In genomic region chr19:18763674-18764590, GRCh38 we compare ENCODE assay signal across 9 cellular contexts. TPM values are rescaled to one million over a fixed set of nuclear protein-coding genes. Genes with fewer than 3 reads are reported as not detected.
DNase-seq lines count a peak whose midpoint lies in the region; ATAC-seq and TF ChIP-seq lines count a peak whose summit lies in the region.
"Had no signal": no experiment of that assay in that cellular context is flagged by ENCODE, and none has a peak within 500 bp of the region (broad histone marks: within the 10 kb centered on the region; RNA-seq: fewer than 3 reads in every experiment).

No MANE protein-coding gene starts in this region.

- no peak for ATAC-seq in HG02610 (IDR thresholded peaks at IDR 0.05; ENCODE audit: unreplicated experiment)

- no peak overlapping the region for H3K4me3 ChIP-seq in WERI-Rb-1 (ENCODE audit: low read depth, low read length)
- no peak overlapping the region for H3K4me3 ChIP-seq in testis

- TF ChIP-seq CTCF in WERI-Rb-1 (IDR thresholded peaks at IDR 0.05; ENCODE audit: low read depth, low read length) (no peak), testis (IDR thresholded peaks at IDR 0.05) (no peak)

- H3K27ac ChIP-seq in WERI-Rb-1 (no peak overlapping the region; the same call in 1 of the 2 replicates), testis (no peak overlapping the region)

- peaks cover 18% of the 10 kb centered on the region for H3K4me1 ChIP-seq in testis

- H3K27me3 ChIP-seq in WERI-Rb-1 (ENCODE audit: insufficient read depth, low read depth, severe bottlenecking): no peaks in the 10 kb centered on the region
- H3K27me3 ChIP-seq in testis: no peaks in the 10 kb centered on the region

- H3K9me3 ChIP-seq in WERI-Rb-1 (ENCODE audit: severe bottlenecking) (no peaks in the 10 kb centered on the region), testis (no peaks in the 10 kb centered on the region)

- WGBS in testis, 2 donors: 90 to 91% methylated on average over 8 to 38 of the region's 41 CpGs

- intact Hi-C loops in testis (cut with DNase I; ENCODE audit: low total_unique reads): no loop called here

- H3K36me3 ChIP-seq in WERI-Rb-1 (no peaks in the 10 kb centered on the region), testis (ENCODE audit: low read depth, missing control alignments) (no peaks in the 10 kb centered on the region)

- TF ChIP-seq POLR2A in testis (IDR thresholded peaks at IDR 0.05): no peak

- DNase-seq in COLO668 (lab: John Stamatoyannopoulos, UW; ENCODE audit: unreplicated experiment): peak; percentile 84
- DNase-seq in M059J (ENCODE audit: low read depth): peak; percentile 94
- peak; percentile 77 for DNase-seq in WERI-Rb-1
- DNase-seq in myocyte (ENCODE audit: low read depth): peak; percentile 90
- DNase-seq in testis: no peak
- DNase-seq in activated CD4-positive, alpha-beta T cell treated with anti-CD3 and anti-CD28 coated beads for 1 hour: no peak
- no peak for DNase-seq in activated CD4-positive, alpha-beta T cell treated with anti-CD3 and anti-CD28 coated beads, Interleukin-2, amount 50 U/mL, for 1 hour
- DNase-seq: activated naive CD4-positive, alpha-beta T cell had no signal

RNA-seq across cellular contexts. Expression of gene COMP, which starts 27.2 kb away (rescaled TPM):
- total RNA-seq in M059J (2014; rRNA removed; shearing (Covaris generic)): not detected in 2 replicates
- total RNA-seq in myocyte (not detected in 2 replicates), testis (1 to 10 TPM; 3.8 to 7.1 TPM)
- polyA plus RNA-seq in myocyte (2012): 178 TPM
- polyA plus RNA-seq in testis (ENCODE audit: insufficient read depth, low read depth, low replicate concordance): 23.4 TPM

Comparison
In these comparisons a context has a peak if more than half of its experiments do, and no peak if none do; other contexts are left out.
1. DNase-seq: peak in COLO668 (single experiment), M059J (single experiment), WERI-Rb-1 (single experiment) and myocyte (single experiment); none in testis (single experiment), activated CD4-positive, alpha-beta T cell treated with anti-CD3 and anti-CD28 coated beads for 1 hour (single experiment) and activated CD4-positive, alpha-beta T cell treated with anti-CD3 and anti-CD28 coated beads, Interleukin-2, amount 50 U/mL, for 1 hour (single experiment).